14 cellular contexts compared by ENCODE assay signal in the genomic region with DNA sequence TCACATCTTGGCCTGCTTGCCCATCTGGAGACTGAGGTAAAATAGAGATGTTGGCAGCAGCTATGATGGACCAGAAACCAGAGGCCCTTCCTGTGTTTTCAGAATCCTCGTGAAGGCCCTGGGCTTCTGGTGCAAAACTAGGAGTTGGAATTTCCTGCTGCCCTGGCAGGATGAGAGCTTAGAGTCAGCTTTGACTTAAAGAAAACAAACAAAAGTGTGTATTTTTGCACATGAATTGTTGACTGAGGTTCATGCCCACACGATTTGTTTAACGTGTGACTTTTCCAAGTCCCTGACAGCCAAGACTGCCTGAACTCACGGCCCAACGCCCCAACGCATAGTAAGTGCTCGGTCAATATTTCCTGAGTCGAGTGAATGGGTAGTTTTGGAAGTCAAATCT.
DNase-seq lines count a peak whose midpoint lies in the region; ATAC-seq and TF ChIP-seq lines count a peak whose summit lies in the region.
"Had no signal": no experiment of that assay in that cellular context is flagged by ENCODE, and none has a peak within 500 bp of the region (broad histone marks: within the 10 kb centered on the region; RNA-seq: fewer than 3 reads in every experiment).

No MANE protein-coding gene starts in this region.

- no peak overlapping the region for H3K4me3 ChIP-seq in RWPE2 (ENCODE audit: severe bottlenecking)
- H3K4me3 ChIP-seq: lung had no signal

- H3K36me3 Mint-ChIP-seq in activated CD4-positive, alpha-beta T cell treated with anti-CD3 and anti-CD28 coated beads for 36 hours (ENCODE audit: low read depth): peaks cover 9% of the 10 kb centered on the region
- H3K36me3 Mint-ChIP-seq in osteocyte (ENCODE audit: unreplicated experiment): no peaks in the 10 kb centered on the region

- H3K27ac Mint-ChIP-seq in activated CD4-positive, alpha-beta T cell treated with anti-CD3 and anti-CD28 coated beads for 36 hours: peak overlapping the region; percentile 29
- H3K27ac Mint-ChIP-seq in osteocyte (ENCODE audit: unreplicated experiment): peak overlapping the region; percentile 53

- H3K9me3 Mint-ChIP-seq in activated CD4-positive, alpha-beta T cell treated with anti-CD3 and anti-CD28 coated beads for 36 hours (ENCODE audit: low read depth): no peaks in the 10 kb centered on the region
- H3K9me3 Mint-ChIP-seq in osteocyte (ENCODE audit: unreplicated experiment): peaks cover 6% of the 10 kb centered on the region

- H3K4me1 Mint-ChIP-seq in activated CD4-positive, alpha-beta T cell treated with anti-CD3 and anti-CD28 coated beads for 36 hours: peaks cover 88% of the 10 kb centered on the region
- peaks cover 33% of the 10 kb centered on the region for H3K4me1 Mint-ChIP-seq in osteocyte (ENCODE audit: unreplicated experiment)

- ATAC-seq in activated CD4-positive, alpha-beta T cell treated with anti-CD3 and anti-CD28 coated beads for 36 hours: no peak
- ATAC-seq in RWPE2 (ENCODE audit: low read depth): no peak
- no peak for ATAC-seq in GM19397 (IDR thresholded peaks at IDR 0.05; ENCODE audit: unreplicated experiment)
- ATAC-seq: sciatic nerve had no signal

- no peak overlapping the region for H3K4me3 Mint-ChIP-seq in activated CD4-positive, alpha-beta T cell treated with anti-CD3 and anti-CD28 coated beads for 36 hours
- H3K4me3 Mint-ChIP-seq in osteocyte (ENCODE audit: unreplicated experiment): no peak overlapping the region

- no peak for TF ChIP-seq CTCF in RWPE2 (IDR thresholded peaks at IDR 0.05; ENCODE audit: poor library complexity, severe bottlenecking)
- no peak for TF ChIP-seq CTCF in osteocyte (IDR thresholded peaks at IDR 0.05)

- intact Hi-C loops in activated CD4-positive, alpha-beta T cell treated with anti-CD3 and anti-CD28 coated beads for 36 hours (cut with DNase I, micrococcal nuclease): loop anchor here (5.0 kb wide), 3 partner anchors 77 to 342 kb away; no protein-coding TSS in a partner anchor
- intact Hi-C loops in posterior vena cava (cut with DNase I): no loop called here

- H3K9me3 ChIP-seq in RWPE2 (ENCODE audit: severe bottlenecking): no peaks in the 10 kb centered on the region
- H3K9me3 ChIP-seq: neutrophil had no signal

- CTCF ChIA-PET in activated CD4-positive, alpha-beta T cell treated with anti-CD3 and anti-CD28 coated beads for 36 hours (lab: Charles Lee): interaction anchor here (0.9 kb wide), 1 partner anchor 29 kb away, joined by 4 read pairs; no protein-coding TSS in a partner anchor

- H3K4me1 ChIP-seq in RWPE2 (ENCODE audit: insufficient read depth, poor library complexity, severe bottlenecking): peaks cover 34% of the 10 kb centered on the region

- no peaks in the 10 kb centered on the region for H3K27me3 ChIP-seq in RWPE2 (ENCODE audit: insufficient read depth, poor library complexity, severe bottlenecking)
- H3K27me3 ChIP-seq: neutrophil had no signal

- H3K27ac ChIP-seq in RWPE2 (ENCODE audit: poor library complexity, severe bottlenecking) (peak overlapping the region; percentile 63), epithelial cell of prostate (peak overlapping the region; percentile 76)
- H3K27ac ChIP-seq: neutrophil had no signal

- POLR2A ChIA-PET in activated CD4-positive, alpha-beta T cell treated with anti-CD3 and anti-CD28 coated beads for 36 hours (lab: Charles Lee): no interaction called here

- H3K27me3 Mint-ChIP-seq in activated CD4-positive, alpha-beta T cell treated with anti-CD3 and anti-CD28 coated beads for 36 hours: no peaks in the 10 kb centered on the region
- no peaks in the 10 kb centered on the region for H3K27me3 Mint-ChIP-seq in osteocyte (ENCODE audit: unreplicated experiment)

- DNase-seq in activated CD4-positive, alpha-beta T cell treated with anti-CD3 and anti-CD28 coated beads for 36 hours: no peak
- DNase-seq in activated CD4-positive, alpha-beta T cell treated with anti-CD3 and anti-CD28 coated beads for 48 hours: no peak
- DNase-seq in RWPE2 (ENCODE audit: low spot score) (no peak), epithelial cell of prostate (ENCODE audit: low read depth, low spot score) (no peak), osteocyte (ENCODE audit: extremely low spot score, unreplicated experiment) (no peak), posterior vena cava (ENCODE audit: low spot score) (no peak), Kasumi-1 (lab: John Stamatoyannopoulos, UW) (no peak)
- DNase-seq: effector CD8-positive, alpha-beta T cell; stimulated activated CD4-positive, alpha-beta T cell treated with anti-CD3 and anti-CD28 coated beads, Interleukin-2, amount 100 ng/mL, for 48 hours; stimulated activated CD8-positive, alpha-beta memory T cell treated with anti-CD3 and anti-CD28 coated beads, Interleukin-4, amount 100 ng/mL, for 48 hours had no signal

- no peaks in the 10 kb centered on the region for H3K36me3 ChIP-seq in RWPE2 (ENCODE audit: low read depth)
- H3K36me3 ChIP-seq: neutrophil had no signal

Comparison
In these comparisons a context has a peak if more than half of its experiments do, and no peak if none do; other contexts are left out.
1. intact Hi-C loops: an anchor here in activated CD4-positive, alpha-beta T cell treated with anti-CD3 and anti-CD28 coated beads for 36 hours (5.0 kb wide); none called in posterior vena cava.